ENCODE assay signal across 19 cellular contexts in the genomic region with DNA sequence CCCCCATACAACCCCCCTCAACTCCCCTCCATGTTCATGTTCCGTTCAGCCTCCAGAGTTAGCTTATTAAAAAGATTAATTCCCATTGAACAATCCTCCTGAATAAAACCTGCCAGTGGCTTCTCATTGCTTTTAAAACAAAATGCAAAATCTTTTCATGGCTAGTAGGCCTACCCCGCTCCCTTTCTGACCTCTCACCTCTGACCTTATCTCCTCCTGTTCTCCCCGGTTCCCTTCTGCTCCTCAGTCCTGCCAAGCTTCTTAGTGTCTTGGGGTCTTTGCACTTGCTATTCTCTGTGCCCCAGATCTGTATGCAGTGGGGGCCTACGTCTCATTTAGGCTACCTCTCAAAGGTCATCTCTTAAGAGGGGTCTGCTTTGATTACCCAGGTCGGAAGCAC.
"Had no signal": no experiment of that assay in that cellular context is flagged by ENCODE, and none has a peak within 500 bp of the region (broad histone marks: within the 10 kb centered on the region; RNA-seq: fewer than 3 reads in every experiment).

No MANE protein-coding gene starts in this region.

- H3K36me3 ChIP-seq: esophagus muscularis mucosa, gastrocnemius medialis, heart right ventricle, ovary, stomach, thoracic aorta, transverse colon had no signal

- H3K4me3 Mint-ChIP-seq: dendritic cell treated with granulocyte-macrophage colony-stimulating factor and Interleukin-4, amounts not matched to agents 40 ng/mL and 50 ng/mL, for 4 days; effector memory CD8-positive, alpha-beta T cell; nephron had no signal

- H3K27me3 ChIP-seq: esophagus muscularis mucosa, gastrocnemius medialis, heart right ventricle, ovary, stomach, transverse colon had no signal

- H3K4me1 ChIP-seq: transverse colon had no signal

- H3K27ac ChIP-seq: esophagus muscularis mucosa, gastrocnemius medialis, heart right ventricle, ovary, thoracic aorta, transverse colon had no signal

- H3K27me3 Mint-ChIP-seq: progenitor cell of endocrine pancreas had no signal

- H3K27ac Mint-ChIP-seq: dendritic cell treated with granulocyte-macrophage colony-stimulating factor and Interleukin-4, amounts not matched to agents 40 ng/mL and 50 ng/mL, for 4 days; nephron had no signal

- ATAC-seq: effector memory CD8-positive, alpha-beta T cell; heart right ventricle; left lobe of liver; right cardiac atrium had no signal

- H3K9me3 ChIP-seq: esophagus muscularis mucosa, gastrocnemius medialis, ovary, stomach, thoracic aorta, transverse colon had no signal

- DNase-seq: effector memory CD8-positive, alpha-beta T cell; gastrocnemius medialis; heart right ventricle; midbrain; nucleus accumbens; small intestine; stimulated activated CD4-positive, alpha-beta T cell treated with anti-CD3 and anti-CD28 coated beads, Interleukin-12 subunit alpha, Interleukin-12 subunit beta, amount 100 ng/mL, for 4 hours; stimulated activated naive CD4-positive, alpha-beta T cell; stomach; substantia nigra; transverse colon had no signal

- H3K4me3 ChIP-seq: esophagus muscularis mucosa, gastrocnemius medialis, heart right ventricle, ovary, stomach, thoracic aorta, transverse colon had no signal
